ENCODE assay signal across 15 cellular contexts in genomic region chr2:216107760-216108159, GRCh38. TPM values are rescaled to one million over a fixed set of nuclear protein-coding genes. Genes with fewer than 3 reads are reported as not detected.
A peak's percentile ranks its signal among the peaks of the same experiment; 100 is the strongest.
DNase-seq lines count a peak whose midpoint lies in the region; ATAC-seq and TF ChIP-seq lines count a peak whose summit lies in the region.
"Had no signal": no experiment of that assay in that cellular context is flagged by ENCODE, and none has a peak within 500 bp of the region (broad histone marks: within the 10 kb centered on the region; RNA-seq: fewer than 3 reads in every experiment).

No MANE protein-coding gene starts in this region.

- DNase-seq in activated CD4-positive, alpha-beta memory T cell treated with anti-CD3 and anti-CD28 coated beads, Interleukin-2, amount 10 ng/mL, durations not matched to agents 7 days and 5 days: no peak
- DNase-seq in activated CD4-positive, alpha-beta memory T cell treated with anti-CD3 and anti-CD28 coated beads for 36 hours: no peak
- DNase-seq in adipocyte (ENCODE audit: low read depth) (no peak), iPS-NIHi7 (ENCODE audit: extremely low spot score) (peak; percentile 56), NCI-H526 treated with DMSO at 0.1 percent for 48 hours (lab: John Stamatoyannopoulos, UW) (no peak)
- DNase-seq in activated T-helper 2 cell treated with anti-CD3 and anti-CD28 coated beads, Interferon-gamma antibody, Interleukin-2, Interleukin-4, amounts not matched to agents 10 μg/mL and 5 μg/mL and 100 μg/mL, durations not matched to agents 14 hours and 24 hours and 36 hours (ENCODE audit: low spot score): no peak
- DNase-seq: activated effector memory CD4-positive, alpha-beta T cell treated with Interleukin-2 at 50 U/mL for 16 hours; DMS79 treated with DMSO at 0.1 percent for 48 hours; KBM-7; NCI-H2171; psoas muscle; transverse colon had no signal

- CTCF ChIA-PET in activated CD4-positive, alpha-beta memory T cell treated with anti-CD3 and anti-CD28 coated beads, Interleukin-2, amount 10 ng/mL, durations not matched to agents 7 days and 5 days (lab: Charles Lee): interaction anchor here (1.3 to 4.1 kb wide), 4 partner anchors 14 to 50 kb away, joined by 3 to 32 read pairs (median 27); partner anchors contain the start of genes PECR and TMEM169
- CTCF ChIA-PET in activated CD4-positive, alpha-beta memory T cell treated with anti-CD3 and anti-CD28 coated beads for 36 hours (lab: Charles Lee): interaction anchor here (3.3 to 7.6 kb wide), 4 partner anchors 13 to 75 kb away, joined by 32 to 50 read pairs (median 42); partner anchors contain the start of genes PECR and TMEM169

- TF ChIP-seq POLR2A in GM18505 (IDR thresholded peaks at IDR 0.05; ENCODE audit: borderline replicate concordance, extremely low read depth, insufficient read depth, insufficient read length): no peak

- no peak overlapping the region for H3K27ac Mint-ChIP-seq in activated CD4-positive, alpha-beta memory T cell treated with anti-CD3 and anti-CD28 coated beads, Interleukin-2, amount 10 ng/mL, durations not matched to agents 7 days and 5 days
- H3K27ac Mint-ChIP-seq in activated CD4-positive, alpha-beta memory T cell treated with anti-CD3 and anti-CD28 coated beads for 36 hours: no peak overlapping the region
- no peak overlapping the region for H3K27ac Mint-ChIP-seq in activated T-helper 2 cell treated with anti-CD3 and anti-CD28 coated beads, Interferon-gamma antibody, Interleukin-2, Interleukin-4, amounts not matched to agents 10 μg/mL and 5 μg/mL and 100 μg/mL, durations not matched to agents 14 hours and 24 hours and 36 hours

- peaks cover 23% of the 10 kb centered on the region for H3K36me3 ChIP-seq in adipocyte (ENCODE audit: control insufficient read depth, insufficient read depth, low read length, severe bottlenecking)
- peaks cover 24% of the 10 kb centered on the region for H3K36me3 ChIP-seq in skeletal muscle satellite cell (ENCODE audit: insufficient read depth, low read length)

- no peaks in the 10 kb centered on the region for H3K27me3 ChIP-seq in adipocyte (replicated peaks; ENCODE audit: control insufficient read depth, insufficient read depth, low read length)
- no peaks in the 10 kb centered on the region for H3K27me3 ChIP-seq in skeletal muscle satellite cell (ENCODE audit: control insufficient read depth, insufficient read depth, low read length)
- H3K27me3 ChIP-seq: transverse colon had no signal

- H3K4me1 ChIP-seq in adipocyte (ENCODE audit: control insufficient read depth, insufficient read depth, low read length) (peaks cover 27% of the 10 kb centered on the region), skeletal muscle satellite cell (ENCODE audit: control insufficient read depth, insufficient read depth, low read length) (peaks cover 27% of the 10 kb centered on the region)

- H3K9me3 ChIP-seq in adipocyte (ENCODE audit: control insufficient read depth, low read length) (no peaks in the 10 kb centered on the region), skeletal muscle satellite cell (replicated peaks; ENCODE audit: low read length) (no peaks in the 10 kb centered on the region)
- H3K9me3 ChIP-seq: A549, psoas muscle, transverse colon had no signal

- no peaks in the 10 kb centered on the region for H3K27me3 Mint-ChIP-seq in activated CD4-positive, alpha-beta memory T cell treated with anti-CD3 and anti-CD28 coated beads, Interleukin-2, amount 10 ng/mL, durations not matched to agents 7 days and 5 days
- H3K27me3 Mint-ChIP-seq in activated CD4-positive, alpha-beta memory T cell treated with anti-CD3 and anti-CD28 coated beads for 36 hours: peaks cover 2% of the 10 kb centered on the region
- no peaks in the 10 kb centered on the region for H3K27me3 Mint-ChIP-seq in activated T-helper 2 cell treated with anti-CD3 and anti-CD28 coated beads, Interferon-gamma antibody, Interleukin-2, Interleukin-4, amounts not matched to agents 10 μg/mL and 5 μg/mL and 100 μg/mL, durations not matched to agents 14 hours and 24 hours and 36 hours (ENCODE audit: low read depth)

- peak overlapping the region; percentile 69 for H3K4me2 ChIP-seq in skeletal muscle satellite cell (ENCODE audit: low read length)

- H3K4me3 ChIP-seq in adipocyte (ENCODE audit: low read length): peak overlapping the region; percentile 8
- no peak overlapping the region for H3K4me3 ChIP-seq in skeletal muscle satellite cell (ENCODE audit: low read length)

- intact Hi-C loops in activated CD4-positive, alpha-beta memory T cell treated with anti-CD3 and anti-CD28 coated beads for 36 hours (cut with micrococcal nuclease): no loop called here
- intact Hi-C loops in activated T-helper 2 cell treated with anti-CD3 and anti-CD28 coated beads, Interferon-gamma antibody, Interleukin-2, Interleukin-4, amounts not matched to agents 10 μg/mL and 5 μg/mL and 100 μg/mL, durations not matched to agents 14 hours and 24 hours and 36 hours (cut with micrococcal nuclease): loop anchor here (2.0 kb wide), 1 partner anchor 305 kb away; the partner anchor contains the start of gene SMARCAL1

- H3K9me3 Mint-ChIP-seq in activated CD4-positive, alpha-beta memory T cell treated with anti-CD3 and anti-CD28 coated beads, Interleukin-2, amount 10 ng/mL, durations not matched to agents 7 days and 5 days: no peaks in the 10 kb centered on the region
- H3K9me3 Mint-ChIP-seq in activated CD4-positive, alpha-beta memory T cell treated with anti-CD3 and anti-CD28 coated beads for 36 hours: no peaks in the 10 kb centered on the region
- no peaks in the 10 kb centered on the region for H3K9me3 Mint-ChIP-seq in activated T-helper 2 cell treated with anti-CD3 and anti-CD28 coated beads, Interferon-gamma antibody, Interleukin-2, Interleukin-4, amounts not matched to agents 10 μg/mL and 5 μg/mL and 100 μg/mL, durations not matched to agents 14 hours and 24 hours and 36 hours

- ATAC-seq in GM18505 (IDR thresholded peaks at IDR 0.05; ENCODE audit: unreplicated experiment): no peak
- ATAC-seq: A549 had no signal

- H3K4me3 Mint-ChIP-seq in activated CD4-positive, alpha-beta memory T cell treated with anti-CD3 and anti-CD28 coated beads, Interleukin-2, amount 10 ng/mL, durations not matched to agents 7 days and 5 days: peak overlapping the region; percentile 1
- H3K4me3 Mint-ChIP-seq in activated CD4-positive, alpha-beta memory T cell treated with anti-CD3 and anti-CD28 coated beads for 36 hours: no peak overlapping the region
- H3K4me3 Mint-ChIP-seq in activated T-helper 2 cell treated with anti-CD3 and anti-CD28 coated beads, Interferon-gamma antibody, Interleukin-2, Interleukin-4, amounts not matched to agents 10 μg/mL and 5 μg/mL and 100 μg/mL, durations not matched to agents 14 hours and 24 hours and 36 hours (ENCODE audit: low read depth): no peak overlapping the region

- H3K9ac ChIP-seq in adipocyte (ENCODE audit: low read length) (peak overlapping the region; percentile 99), skeletal muscle satellite cell (ENCODE audit: low read depth, low read length) (no peak overlapping the region)

- H3K36me3 Mint-ChIP-seq in activated CD4-positive, alpha-beta memory T cell treated with anti-CD3 and anti-CD28 coated beads, Interleukin-2, amount 10 ng/mL, durations not matched to agents 7 days and 5 days (ENCODE audit: low read depth): peaks cover 33% of the 10 kb centered on the region
- H3K36me3 Mint-ChIP-seq in activated CD4-positive, alpha-beta memory T cell treated with anti-CD3 and anti-CD28 coated beads for 36 hours: peaks cover 33% of the 10 kb centered on the region
- H3K36me3 Mint-ChIP-seq in activated T-helper 2 cell treated with anti-CD3 and anti-CD28 coated beads, Interferon-gamma antibody, Interleukin-2, Interleukin-4, amounts not matched to agents 10 μg/mL and 5 μg/mL and 100 μg/mL, durations not matched to agents 14 hours and 24 hours and 36 hours (ENCODE audit: low read depth): peaks cover 32% of the 10 kb centered on the region

- POLR2A ChIA-PET in activated CD4-positive, alpha-beta memory T cell treated with anti-CD3 and anti-CD28 coated beads, Interleukin-2, amount 10 ng/mL, durations not matched to agents 7 days and 5 days (lab: Charles Lee): interaction anchor here (0.9 to 8.5 kb wide), 5 partner anchors 11 to 102 kb away, joined by 3 to 103 read pairs (median 19); partner anchors contain the start of genes PECR and TMEM169
- POLR2A ChIA-PET in activated CD4-positive, alpha-beta memory T cell treated with anti-CD3 and anti-CD28 coated beads for 36 hours (lab: Charles Lee): interaction anchor here (1.0 kb wide), 1 partner anchor 16 kb away, joined by 3 read pairs; no protein-coding TSS in a partner anchor

- peaks cover 42% of the 10 kb centered on the region for H3K4me1 Mint-ChIP-seq in activated CD4-positive, alpha-beta memory T cell treated with anti-CD3 and anti-CD28 coated beads, Interleukin-2, amount 10 ng/mL, durations not matched to agents 7 days and 5 days
- peaks cover 36% of the 10 kb centered on the region for H3K4me1 Mint-ChIP-seq in activated CD4-positive, alpha-beta memory T cell treated with anti-CD3 and anti-CD28 coated beads for 36 hours (ENCODE audit: low read depth)
- peaks cover 39% of the 10 kb centered on the region for H3K4me1 Mint-ChIP-seq in activated T-helper 2 cell treated with anti-CD3 and anti-CD28 coated beads, Interferon-gamma antibody, Interleukin-2, Interleukin-4, amounts not matched to agents 10 μg/mL and 5 μg/mL and 100 μg/mL, durations not matched to agents 14 hours and 24 hours and 36 hours (ENCODE audit: low read depth)

RNA-seq across cellular contexts. Expression of gene XRCC5, which starts 1.4 kb away (rescaled TPM):
- 100 to 1,000 TPM; 296 to 302 TPM for total RNA-seq in activated CD4-positive, alpha-beta memory T cell treated with anti-CD3 and anti-CD28 coated beads, Interleukin-2, amount 10 ng/mL, durations not matched to agents 7 days and 5 days
- total RNA-seq in activated CD4-positive, alpha-beta memory T cell treated with anti-CD3 and anti-CD28 coated beads for 36 hours: 100 to 1,000 TPM; 510 to 515 TPM
- 241 and 250 TPM in 2 replicates for total RNA-seq in skeletal muscle satellite cell (2012; rRNA removed)
- total RNA-seq in activated T-helper 2 cell treated with anti-CD3 and anti-CD28 coated beads, Interferon-gamma antibody, Interleukin-2, Interleukin-4, amounts not matched to agents 10 μg/mL and 5 μg/mL and 100 μg/mL, durations not matched to agents 14 hours and 24 hours and 36 hours: 452 and 492 TPM in 2 replicates

RNA-seq across cellular contexts. Expression of gene TMEM169, which starts 26.0 kb away (rescaled TPM):
- total RNA-seq in activated CD4-positive, alpha-beta memory T cell treated with anti-CD3 and anti-CD28 coated beads, Interleukin-2, amount 10 ng/mL, durations not matched to agents 7 days and 5 days: 1 to 10 TPM; 2.3 to 3.5 TPM
- total RNA-seq in activated CD4-positive, alpha-beta memory T cell treated with anti-CD3 and anti-CD28 coated beads for 36 hours: 1 to 10 TPM; 2.0 to 2.7 TPM
- total RNA-seq in skeletal muscle satellite cell (2012; rRNA removed): 0.25 and 2.2 TPM in 2 replicates
- 1.3 and 1.6 TPM in 2 replicates for total RNA-seq in activated T-helper 2 cell treated with anti-CD3 and anti-CD28 coated beads, Interferon-gamma antibody, Interleukin-2, Interleukin-4, amounts not matched to agents 10 μg/mL and 5 μg/mL and 100 μg/mL, durations not matched to agents 14 hours and 24 hours and 36 hours

RNA-seq across cellular contexts. Expression of gene PECR, which starts 26.2 kb away (rescaled TPM):
- total RNA-seq in activated CD4-positive, alpha-beta memory T cell treated with anti-CD3 and anti-CD28 coated beads, Interleukin-2, amount 10 ng/mL, durations not matched to agents 7 days and 5 days: 10 to 100 TPM; 32.5 to 34.7 TPM
- 10 to 100 TPM; 23.3 to 27.6 TPM for total RNA-seq in activated CD4-positive, alpha-beta memory T cell treated with anti-CD3 and anti-CD28 coated beads for 36 hours
- 7.6 and 11.7 TPM in 2 replicates for total RNA-seq in skeletal muscle satellite cell (2012; rRNA removed)
- 11.5 and 15.2 TPM in 2 replicates for total RNA-seq in activated T-helper 2 cell treated with anti-CD3 and anti-CD28 coated beads, Interferon-gamma antibody, Interleukin-2, Interleukin-4, amounts not matched to agents 10 μg/mL and 5 μg/mL and 100 μg/mL, durations not matched to agents 14 hours and 24 hours and 36 hours
